ENCODE assay signal across 32 cellular contexts in the genomic region with DNA sequence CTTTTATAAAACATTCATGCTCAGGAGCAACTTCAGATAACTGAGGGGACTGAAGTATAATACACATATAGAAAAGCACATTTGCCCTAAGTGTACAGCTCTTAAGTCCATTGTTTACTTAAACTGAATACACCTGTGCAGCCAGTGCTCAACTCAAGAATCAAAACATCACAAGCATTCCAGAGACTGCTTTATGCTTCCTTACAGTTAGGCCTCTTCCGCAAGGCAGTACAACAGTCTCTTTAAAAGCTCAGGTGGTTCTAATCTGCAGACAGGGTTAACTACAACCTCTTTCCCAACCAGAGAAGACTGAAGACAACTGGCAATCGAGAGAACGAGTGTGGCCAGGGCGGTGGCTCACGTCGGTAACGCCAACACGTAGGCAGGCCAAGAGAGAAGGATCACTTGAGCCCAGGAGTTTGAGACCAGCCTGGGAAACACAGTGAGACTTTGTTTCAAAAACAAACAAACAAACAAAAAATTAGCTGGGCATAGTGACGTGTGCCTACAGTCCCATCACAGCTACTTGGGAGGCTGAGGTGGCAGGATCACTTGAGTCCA.
"Had no signal": no experiment of that assay in that cellular context is flagged by ENCODE, and none has a peak within 500 bp of the region (broad histone marks: within the 10 kb centered on the region; RNA-seq: fewer than 3 reads in every experiment).

No MANE protein-coding gene starts in this region.

- H3K4me3 Mint-ChIP-seq: activated CD4-positive, alpha-beta memory T cell treated with anti-CD3 and anti-CD28 coated beads, Interleukin-2, amount 10 ng/mL, durations not matched to agents 7 days and 5 days; activated naive CD8-positive, alpha-beta T cell; activated T-cell treated with anti-CD3 and anti-CD28 coated beads, Interleukin-2, amount 50 U/mL, for 72 hours; activated T-helper 17 cell treated with anti-CD3 and anti-CD28 coated beads, Interleukin-2, amount 50 U/mL, for 72 hours; central memory CD8-positive, alpha-beta T cell had no signal

- ATAC-seq: activated T-cell treated with anti-CD3 and anti-CD28 coated beads, Interleukin-2, amount 50 U/mL, for 72 hours; activated T-helper 17 cell treated with anti-CD3 and anti-CD28 coated beads, Interleukin-2, amount 50 U/mL, for 72 hours; Panc1 had no signal

- H3K4me1 ChIP-seq: ascending aorta, SJCRH30 had no signal

- DNase-seq: activated CD4-positive, alpha-beta memory T cell treated with anti-CD3 and anti-CD28 coated beads, Interleukin-2, amount 10 ng/mL, durations not matched to agents 7 days and 5 days; activated CD4-positive, alpha-beta T cell treated with anti-CD3 and anti-CD28 coated beads for 1 hour; activated CD4-positive, alpha-beta T cell treated with anti-CD3 and anti-CD28 coated beads for 48 hours; activated CD4-positive, CD25-positive, alpha-beta regulatory T cell; activated CD8-positive, alpha-beta memory T cell treated with anti-CD3 and anti-CD28 coated beads for 24 hours; activated gamma-delta T cell; activated naive CD4-positive, alpha-beta T cell treated with Interleukin-2 at 50 U/mL for 16 hours; activated T-cell treated with anti-CD3 and anti-CD28 coated beads, Interleukin-2, amount 50 U/mL, for 1 hour; activated T-cell treated with anti-CD3 and anti-CD28 coated beads, Interleukin-2, amount 50 U/mL, for 72 hours; amygdala; Kasumi-1; KG1; MG63; NCI-H1048; NCI-H1105 treated with DMSO at 0.1 percent for 48 hours; NCI-H1436; NCI-H1694; NCI-H1930; NCI-H2081 treated with DMSO at 0.1 percent for 48 hours; NCI-H2171; NCI-H524; SHP77; SJCRH30; T1000; WERI-Rb-1 had no signal

- H3K9me3 Mint-ChIP-seq: activated T-helper 17 cell treated with anti-CD3 and anti-CD28 coated beads, Interleukin-2, amount 50 U/mL, for 72 hours; central memory CD8-positive, alpha-beta T cell had no signal

- H3K9me3 ChIP-seq: ascending aorta, SJCRH30 had no signal

- H3K4me3 ChIP-seq: ascending aorta, cardiac muscle cell, MG63, SJCRH30, SK-N-MC had no signal

- H3K27me3 ChIP-seq: ascending aorta, cardiac muscle cell, MG63, SJCRH30 had no signal

- H3K27ac ChIP-seq: ascending aorta, cardiac muscle cell, SJCRH30, SK-N-MC, WERI-Rb-1 had no signal

- H3K27me3 Mint-ChIP-seq: activated CD4-positive, alpha-beta memory T cell treated with anti-CD3 and anti-CD28 coated beads, Interleukin-2, amount 10 ng/mL, durations not matched to agents 7 days and 5 days; activated naive CD8-positive, alpha-beta T cell; activated T-helper 17 cell treated with anti-CD3 and anti-CD28 coated beads, Interleukin-2, amount 50 U/mL, for 72 hours; central memory CD8-positive, alpha-beta T cell had no signal

- H3K27ac Mint-ChIP-seq: activated CD4-positive, alpha-beta memory T cell treated with anti-CD3 and anti-CD28 coated beads, Interleukin-2, amount 10 ng/mL, durations not matched to agents 7 days and 5 days; activated naive CD8-positive, alpha-beta T cell; activated T-cell treated with anti-CD3 and anti-CD28 coated beads, Interleukin-2, amount 50 U/mL, for 72 hours; activated T-helper 17 cell treated with anti-CD3 and anti-CD28 coated beads, Interleukin-2, amount 50 U/mL, for 72 hours had no signal

- H3K4me1 Mint-ChIP-seq: activated CD4-positive, alpha-beta memory T cell treated with anti-CD3 and anti-CD28 coated beads, Interleukin-2, amount 10 ng/mL, durations not matched to agents 7 days and 5 days; activated T-helper 17 cell treated with anti-CD3 and anti-CD28 coated beads, Interleukin-2, amount 50 U/mL, for 72 hours had no signal
